Comparison of ENCODE assay signal across 1 cellular context in the genomic region with DNA sequence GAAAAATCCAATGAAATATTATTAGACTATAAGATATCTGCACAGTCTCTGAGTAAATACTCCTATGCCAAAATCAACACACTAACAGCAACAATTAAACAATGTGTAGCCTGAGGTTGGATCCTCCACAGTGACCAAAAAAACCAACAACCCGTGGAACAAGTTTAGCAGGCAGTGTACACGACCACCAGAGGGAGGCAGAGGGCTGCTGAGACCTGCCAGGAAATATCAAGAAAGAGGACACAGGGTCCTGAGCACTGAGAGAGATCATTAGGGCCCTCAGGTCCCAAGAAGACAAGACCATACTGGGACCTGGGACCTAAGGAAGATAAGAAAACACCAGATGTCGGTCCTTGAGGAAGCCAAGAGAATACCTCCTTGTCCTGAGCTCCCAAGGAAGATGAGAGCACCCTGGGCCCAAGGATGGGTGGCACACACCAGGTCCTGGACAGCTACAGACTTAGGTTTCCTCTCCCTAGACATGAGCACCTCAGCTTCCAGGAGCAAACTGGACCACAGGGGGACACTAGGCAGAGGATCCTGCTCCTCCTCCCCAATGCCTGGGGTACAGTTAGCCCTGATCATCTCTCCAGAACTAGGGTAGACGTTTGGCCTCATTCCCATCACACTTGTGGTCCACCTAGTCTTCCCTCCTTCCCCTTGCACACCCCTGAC.
TF ChIP-seq lines count a peak whose summit lies in the region.

No MANE protein-coding gene starts in this region.

TF ChIP-seq in HEK293, 187 proteins besides CTCF, POLR2A, EP300 and RAD21 (continued from another document):
- TF ChIP-seq, protein P1, sequence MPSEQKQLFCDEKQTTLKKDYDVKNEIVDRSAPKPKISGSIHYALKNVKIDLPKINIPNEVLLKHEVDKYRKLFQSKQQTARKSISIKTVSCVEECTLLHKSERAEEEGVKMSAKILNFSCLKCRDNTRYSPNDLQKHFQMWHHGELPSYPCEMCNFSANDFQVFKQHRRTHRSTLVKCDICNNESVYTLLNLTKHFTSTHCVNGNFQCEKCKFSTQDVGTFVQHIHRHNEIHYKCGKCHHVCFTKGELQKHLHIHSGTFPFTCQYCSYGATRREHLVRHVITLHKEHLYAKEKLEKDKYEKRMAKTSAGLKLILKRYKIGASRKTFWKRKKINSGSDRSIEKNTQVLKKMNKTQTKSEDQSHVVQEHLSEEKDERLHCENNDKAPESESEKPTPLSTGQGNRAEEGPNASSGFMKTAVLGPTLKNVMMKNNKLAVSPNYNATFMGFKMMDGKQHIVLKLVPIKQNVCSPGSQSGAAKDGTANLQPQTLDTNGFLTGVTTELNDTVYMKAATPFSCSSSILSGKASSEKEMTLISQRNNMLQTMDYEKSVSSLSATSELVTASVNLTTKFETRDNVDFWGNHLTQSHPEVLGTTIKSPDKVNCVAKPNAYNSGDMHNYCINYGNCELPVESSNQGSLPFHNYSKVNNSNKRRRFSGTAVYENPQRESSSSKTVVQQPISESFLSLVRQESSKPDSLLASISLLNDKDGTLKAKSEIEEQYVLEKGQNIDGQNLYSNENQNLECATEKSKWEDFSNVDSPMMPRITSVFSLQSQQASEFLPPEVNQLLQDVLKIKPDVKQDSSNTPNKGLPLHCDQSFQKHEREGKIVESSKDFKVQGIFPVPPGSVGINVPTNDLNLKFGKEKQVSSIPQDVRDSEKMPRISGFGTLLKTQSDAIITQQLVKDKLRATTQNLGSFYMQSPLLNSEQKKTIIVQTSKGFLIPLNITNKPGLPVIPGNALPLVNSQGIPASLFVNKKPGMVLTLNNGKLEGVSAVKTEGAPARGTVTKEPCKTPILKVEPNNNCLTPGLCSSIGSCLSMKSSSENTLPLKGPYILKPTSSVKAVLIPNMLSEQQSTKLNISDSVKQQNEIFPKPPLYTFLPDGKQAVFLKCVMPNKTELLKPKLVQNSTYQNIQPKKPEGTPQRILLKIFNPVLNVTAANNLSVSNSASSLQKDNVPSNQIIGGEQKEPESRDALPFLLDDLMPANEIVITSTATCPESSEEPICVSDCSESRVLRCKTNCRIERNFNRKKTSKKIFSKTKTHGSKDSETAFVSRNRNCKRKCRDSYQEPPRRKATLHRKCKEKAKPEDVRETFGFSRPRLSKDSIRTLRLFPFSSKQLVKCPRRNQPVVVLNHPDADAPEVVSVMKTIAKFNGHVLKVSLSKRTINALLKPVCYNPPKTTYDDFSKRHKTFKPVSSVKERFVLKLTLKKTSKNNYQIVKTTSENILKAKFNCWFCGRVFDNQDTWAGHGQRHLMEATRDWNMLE (tag by site-specific recombination; conservative IDR thresholded peaks at IDR 0.05; ENCODE audit: low read depth): peak; percentile 42; the same call in 1 of the 2 replicates
- TF ChIP-seq, protein P2, sequence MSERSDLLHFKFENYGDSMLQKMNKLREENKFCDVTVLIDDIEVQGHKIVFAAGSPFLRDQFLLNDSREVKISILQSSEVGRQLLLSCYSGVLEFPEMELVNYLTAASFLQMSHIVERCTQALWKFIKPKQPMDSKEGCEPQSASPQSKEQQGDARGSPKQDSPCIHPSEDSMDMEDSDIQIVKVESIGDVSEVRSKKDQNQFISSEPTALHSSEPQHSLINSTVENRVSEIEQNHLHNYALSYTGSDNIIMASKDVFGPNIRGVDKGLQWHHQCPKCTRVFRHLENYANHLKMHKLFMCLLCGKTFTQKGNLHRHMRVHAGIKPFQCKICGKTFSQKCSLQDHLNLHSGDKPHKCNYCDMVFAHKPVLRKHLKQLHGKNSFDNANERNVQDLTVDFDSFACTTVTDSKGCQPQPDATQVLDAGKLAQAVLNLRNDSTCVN (tag by site-specific recombination; optimal IDR thresholded peaks at IDR 0.05): no peak
- TF ChIP-seq ZNF132 (tag by site-specific recombination; IDR thresholded peaks at IDR 0.05; ENCODE audit: borderline replicate concordance): no peak
